In genomic region chr3:193897791-193898190, GRCh38 we compare ENCODE assay signal across 1 cellular context.
TF ChIP-seq lines count a peak whose summit lies in the region.

No MANE protein-coding gene starts in this region.

TF ChIP-seq in H1, 55 proteins besides CTCF, POLR2A, EP300 and RAD21:
- TF ChIP-seq HDAC2 (IDR thresholded peaks at IDR 0.05; ENCODE audit: borderline replicate concordance in 1 of 2, low read depth in 2 of 2, low read length in 2 of 2) (no peak), ZNF274 (IDR thresholded peaks at IDR 0.05; ENCODE audit: borderline replicate concordance, extremely low read depth, low read length) (no peak), CEBPB (IDR thresholded peaks at IDR 0.05; ENCODE audit: low read depth, low read length) (no peak), PHF8 (conservative IDR thresholded peaks at IDR 0.05; ENCODE audit: low read depth, low read length) (no peak), FOSL1 (IDR thresholded peaks at IDR 0.05; ENCODE audit: insufficient read depth, low read depth, low read length) (no peak), E2F6 (IDR thresholded peaks at IDR 0.05) (no peak), TEAD4 (IDR thresholded peaks at IDR 0.05; ENCODE audit: low read depth, low read length) (no peak), RFX5 (IDR thresholded peaks at IDR 0.05; ENCODE audit: borderline replicate concordance, low read depth, low read length) (no peak), NANOG (IDR thresholded peaks at IDR 0.05; ENCODE audit: insufficient read depth, low read depth, low read length, poor library complexity, severe bottlenecking) (no peak), BCL11A (IDR thresholded peaks at IDR 0.05; ENCODE audit: low read depth in 2 of 2, low read length in 2 of 2) (no peak), KDM4A (IDR thresholded peaks at IDR 0.05; ENCODE audit: low read depth, low read length, severe bottlenecking) (no peak), JUND (IDR thresholded peaks at IDR 0.05; ENCODE audit: low read length) (no peak), YY1 (IDR thresholded peaks at IDR 0.05; ENCODE audit: low read depth, low read length) (no peak), BACH1 (IDR thresholded peaks at IDR 0.05; ENCODE audit: low read length) (no peak), NRF1 (IDR thresholded peaks at IDR 0.05; ENCODE audit: low read depth, low read length) (no peak)
